In genomic region chr12:48037267-48037915, GRCh38 we compare ENCODE assay signal across 13 cellular contexts. TPM values are rescaled to one million over a fixed set of nuclear protein-coding genes. Genes with fewer than 3 reads are reported as not detected.
DNase-seq lines count a peak whose midpoint lies in the region; ATAC-seq and TF ChIP-seq lines count a peak whose summit lies in the region.
"Had no signal": no experiment of that assay in that cellular context is flagged by ENCODE, and none has a peak within 500 bp of the region (broad histone marks: within the 10 kb centered on the region; RNA-seq: fewer than 3 reads in every experiment).

No MANE protein-coding gene starts in this region.

- no peaks in the 10 kb centered on the region for H3K79me2 ChIP-seq in mesendoderm (ENCODE audit: control insufficient read depth, insufficient read depth, low read length)

- H3K9ac ChIP-seq in endodermal cell (ENCODE audit: extremely low read depth, low read length, poor library complexity, severe bottlenecking), result peak overlapping the region; percentile 66
- H3K9ac ChIP-seq in mesendoderm (ENCODE audit: low read length), result peak overlapping the region; percentile 33

- H4K8ac ChIP-seq in mesendoderm (ENCODE audit: low read depth, low read length), result no peak overlapping the region

- no peak overlapping the region for H3K23ac ChIP-seq in mesendoderm (ENCODE audit: low read length)

- H3K36me3 ChIP-seq in cardiac muscle cell (no peaks in the 10 kb centered on the region), endodermal cell (ENCODE audit: control insufficient read depth, insufficient read depth, low read length) (peaks cover under 1% of the 10 kb centered on the region), mesendoderm (ENCODE audit: control insufficient read depth, insufficient read depth, low read length) (no peaks in the 10 kb centered on the region)

- TF ChIP-seq CTCF in cardiac muscle cell (IDR thresholded peaks at IDR 0.05; ENCODE audit: low read depth, low read length) (no peak), endodermal cell (conservative IDR thresholded peaks at IDR 0.05) (peak; percentile 24)

- WGBS in endodermal cell (ENCODE audit: insufficient coverage in 1 of 2, insufficient read length in 1 of 2), 2 experiments, result 12 to 24% methylated on average over 3 to 8 of the region's 9 CpGs
- WGBS in mesendoderm (ENCODE audit: extremely low coverage, insufficient coverage, low lambda C conversion rate), result no CpG with 5 or more reads among the region's 9 CpGs

- H3K27ac ChIP-seq in cardiac muscle cell (peak overlapping the region; percentile 98), endodermal cell (ENCODE audit: low read depth, low read length) (peak overlapping the region; percentile 95), mesendoderm (ENCODE audit: low read depth, low read length) (peak overlapping the region; percentile 22)

- H3K4ac ChIP-seq in mesendoderm (ENCODE audit: low read depth, low read length), result peak overlapping the region; percentile 83

- H3K4me3 ChIP-seq in cardiac muscle cell, result no peak overlapping the region
- H3K4me3 ChIP-seq in endodermal cell (ENCODE audit: low read length), result peak overlapping the region; percentile 4
- H3K4me3 ChIP-seq in mesendoderm (ENCODE audit: low read length), result no peak overlapping the region

- H3K56ac ChIP-seq in mesendoderm (ENCODE audit: low read length), result peak overlapping the region; percentile 80

- H2BK15ac ChIP-seq in mesendoderm (replicated peaks; ENCODE audit: low read depth), result no peak overlapping the region

- intact Hi-C loops in Right ventricle myocardium inferior (cut with DNase I) (no loop called here), left ventricle myocardium superior (cut with micrococcal nuclease) (no loop called here)

- peak overlapping the region; percentile 29 for H3K18ac ChIP-seq in mesendoderm (ENCODE audit: low read length)

- H3K27me3 Mint-ChIP-seq in endodermal cell (ENCODE audit: insufficient read depth), result peaks cover 79% of the 10 kb centered on the region
- H3K27me3 Mint-ChIP-seq: activated CD4-positive, alpha-beta T cell treated with anti-CD3 and anti-CD28 coated beads, Interleukin-2, amount 10 ng/mL, durations not matched to agents 24 days and 14 days; activated naive CD8-positive, alpha-beta T cell treated with anti-CD3 and anti-CD28 coated beads, Interleukin-2, amount 50 U/mL, for 24 hours had no signal

- H3K27me3 ChIP-seq in cardiac muscle cell (no peaks in the 10 kb centered on the region), endodermal cell (ENCODE audit: control insufficient read depth, insufficient read depth, low read length, poor library complexity, severe bottlenecking) (peaks cover 16% of the 10 kb centered on the region), mesendoderm (ENCODE audit: insufficient read depth, low read length, poor library complexity) (no peaks in the 10 kb centered on the region)

- peaks cover 15% of the 10 kb centered on the region for H3K4me1 Mint-ChIP-seq in endodermal cell

- peak overlapping the region; percentile 89 for H3K27ac Mint-ChIP-seq in endodermal cell
- H3K27ac Mint-ChIP-seq: activated CD4-positive, alpha-beta T cell treated with anti-CD3 and anti-CD28 coated beads, Interleukin-2, amount 10 ng/mL, durations not matched to agents 24 days and 14 days; activated naive CD8-positive, alpha-beta T cell treated with anti-CD3 and anti-CD28 coated beads, Interleukin-2, amount 50 U/mL, for 24 hours had no signal

- DNase-seq in cardiac muscle cell (ENCODE audit: low read depth in 1 of 2, low spot score in 1 of 2) (peak; percentile 78 to 91), Right ventricle myocardium inferior (ENCODE audit: missing footprints) (no peak), endodermal cell (peak; percentile 99), mesendoderm (peak; percentile 99), SIG-M5 (lab: John Stamatoyannopoulos, UW) (no peak), left ventricle myocardium superior (no peak)
- DNase-seq: activated CD4-positive, alpha-beta T cell treated with anti-CD3 and anti-CD28 coated beads, Interleukin-2, amount 10 ng/mL, durations not matched to agents 24 days and 14 days; activated naive CD8-positive, alpha-beta T cell treated with anti-CD3 and anti-CD28 coated beads, Interleukin-2, amount 50 U/mL, for 24 hours; Kasumi-1; left cardiac atrium had no signal

- H3K4me1 ChIP-seq in cardiac muscle cell (ENCODE audit: low read depth), result peaks cover 23% of the 10 kb centered on the region
- peaks cover 6% of the 10 kb centered on the region for H3K4me1 ChIP-seq in endodermal cell (ENCODE audit: control insufficient read depth, insufficient read depth, low read length)
- H3K4me1 ChIP-seq in mesendoderm (ENCODE audit: control insufficient read depth, low read depth, low read length), result peaks cover 11% of the 10 kb centered on the region

- no peak overlapping the region for H2BK120ac ChIP-seq in mesendoderm (ENCODE audit: low read depth, low read length)

- no peaks in the 10 kb centered on the region for H3K9me3 ChIP-seq in cardiac muscle cell (ENCODE audit: low read depth)
- no peaks in the 10 kb centered on the region for H3K9me3 ChIP-seq in endodermal cell (ENCODE audit: control insufficient read depth, low read length)

- no peaks in the 10 kb centered on the region for H3K79me1 ChIP-seq in mesendoderm (ENCODE audit: low read length)

- peak overlapping the region; percentile 13 for H3K4me2 ChIP-seq in mesendoderm (ENCODE audit: low read length)

- H3K36me3 Mint-ChIP-seq in endodermal cell (ENCODE audit: low read depth), result no peaks in the 10 kb centered on the region

- no peak for ATAC-seq in Right ventricle myocardium inferior
- no peak for ATAC-seq in GM18907 (IDR thresholded peaks at IDR 0.05; ENCODE audit: unreplicated experiment)
- ATAC-seq in HG02973 (IDR thresholded peaks at IDR 0.05; ENCODE audit: unreplicated experiment), result no peak
- ATAC-seq in left ventricle myocardium superior, result no peak
- ATAC-seq: activated naive CD8-positive, alpha-beta T cell treated with anti-CD3 and anti-CD28 coated beads, Interleukin-2, amount 50 U/mL, for 24 hours had no signal

- H2BK5ac ChIP-seq in mesendoderm (ENCODE audit: low read length), result peak overlapping the region; percentile 36

- no peaks in the 10 kb centered on the region for H3K9me3 Mint-ChIP-seq in endodermal cell
- H3K9me3 Mint-ChIP-seq: activated CD4-positive, alpha-beta T cell treated with anti-CD3 and anti-CD28 coated beads, Interleukin-2, amount 10 ng/mL, durations not matched to agents 24 days and 14 days; activated naive CD8-positive, alpha-beta T cell treated with anti-CD3 and anti-CD28 coated beads, Interleukin-2, amount 50 U/mL, for 24 hours had no signal

- H3K4me3 Mint-ChIP-seq in endodermal cell, result peak overlapping the region; percentile 32
- H3K4me3 Mint-ChIP-seq: activated CD4-positive, alpha-beta T cell treated with anti-CD3 and anti-CD28 coated beads, Interleukin-2, amount 10 ng/mL, durations not matched to agents 24 days and 14 days; activated naive CD8-positive, alpha-beta T cell treated with anti-CD3 and anti-CD28 coated beads, Interleukin-2, amount 50 U/mL, for 24 hours had no signal

- no peak overlapping the region for H4K5ac ChIP-seq in mesendoderm (ENCODE audit: low read length)

- no peak overlapping the region for H2AK5ac ChIP-seq in mesendoderm (ENCODE audit: low read length)

RNA-seq across cellular contexts. Expression of gene COL2A1, which starts 33.1 kb away (rescaled TPM):
- total RNA-seq in cardiac muscle cell, result 469 and 596 TPM in 2 replicates
- polyA plus RNA-seq in cardiac muscle cell, result 261 and 278 TPM in 2 replicates
- total RNA-seq in Right ventricle myocardium inferior, result not detected
- 10 to 100 TPM; 12.4 to 21.0 TPM for total RNA-seq in endodermal cell
- polyA plus RNA-seq in endodermal cell (2013, experiment 1 of 2), result 365 TPM
- polyA plus RNA-seq in endodermal cell (2013, experiment 2 of 2), result 366 TPM
- 3.0 TPM for polyA plus RNA-seq in mesendoderm (2013, experiment 1 of 2)
- polyA plus RNA-seq in mesendoderm (2013, experiment 2 of 2), result 2.4 TPM
- total RNA-seq in left ventricle myocardium superior, result 0.25 TPM
- total RNA-seq: left cardiac atrium, pulmonary artery endothelial cell had no signal

Comparison
In these comparisons a context has a peak if more than half of its experiments do, and no peak if none do; other contexts are left out.
1. DNase-seq: peak in cardiac muscle cell (2 of 2), endodermal cell (single experiment) and mesendoderm (single experiment); none in Right ventricle myocardium inferior (single experiment), SIG-M5 (single experiment) and left ventricle myocardium superior (single experiment).
2. RNA of gene COL2A1, which starts 33.1 kb away (total RNA-seq): 469 to 596 TPM in cardiac muscle cell; 12.4 to 21.0 TPM in endodermal cell, 0.25 TPM in left ventricle myocardium superior (single experiment) and not detected in Right ventricle myocardium inferior (single experiment); every median in the first group is over 10 times any median in the second.
3. H3K27ac ChIP-seq: peak in every context shown above with its lines; median percentile 98 in cardiac muscle cell; 95 in endodermal cell; 22 in mesendoderm.